Comparison of ENCODE assay signal across 9 cellular contexts in the genomic region with DNA sequence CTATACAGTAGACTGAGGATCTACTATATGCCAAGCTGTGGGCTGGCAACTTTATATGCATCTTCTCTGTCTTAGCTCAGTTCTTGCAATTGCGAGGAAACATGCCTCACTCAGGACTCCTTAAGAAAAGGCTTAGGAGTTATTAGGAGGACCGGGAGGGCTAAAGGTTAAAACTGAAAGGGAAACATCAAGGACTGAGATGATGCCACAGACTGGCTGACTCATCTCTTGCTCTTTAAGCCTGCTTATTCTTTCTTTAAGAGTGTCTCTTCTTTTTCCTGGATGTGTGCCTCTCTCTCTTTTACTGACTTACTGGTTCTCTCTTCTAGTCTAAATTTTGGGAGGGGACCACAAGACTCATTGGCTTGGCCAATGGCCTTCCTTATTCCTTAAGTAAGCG. TPM values are rescaled to one million over a fixed set of nuclear protein-coding genes. Genes with fewer than 3 reads are reported as not detected.
DNase-seq lines count a peak whose midpoint lies in the region; ATAC-seq and TF ChIP-seq lines count a peak whose summit lies in the region.
"Had no signal": no experiment of that assay in that cellular context is flagged by ENCODE, and none has a peak within 500 bp of the region (broad histone marks: within the 10 kb centered on the region; RNA-seq: fewer than 3 reads in every experiment).

No MANE protein-coding gene starts in this region.

- H3F3A ChIP-seq in MM.1S (ENCODE audit: insufficient read depth, low read length), result peaks cover 3% of the 10 kb centered on the region; the same call in 1 of the 2 replicates

- H3K4me3 ChIP-seq in MM.1S (ENCODE audit: low read length), result no peak overlapping the region
- H3K4me3 ChIP-seq in breast epithelium, result no peak overlapping the region
- no peak overlapping the region for H3K4me3 ChIP-seq in upper lobe of right lung

- H4K20me1 ChIP-seq in MM.1S (ENCODE audit: insufficient read depth, low read length), result no peaks in the 10 kb centered on the region

- TF ChIP-seq CTCF in MM.1S (IDR thresholded peaks at IDR 0.05; ENCODE audit: low read length) (no peak), breast epithelium (IDR thresholded peaks at IDR 0.05) (no peak), omental fat pad (IDR thresholded peaks at IDR 0.05) (no peak), GM10266 (IDR thresholded peaks at IDR 0.05; ENCODE audit: control insufficient read depth, insufficient read depth, low read depth, missing control alignments) (no peak), upper lobe of right lung (IDR thresholded peaks at IDR 0.05) (no peak)

- peak; percentile 81 for DNase-seq in EL
- peak; percentile 25 for DNase-seq in MM.1S
- DNase-seq in breast epithelium (ENCODE audit: low spot score in 2 of 2), result no peak
- no peak for DNase-seq in omental fat pad (ENCODE audit: low spot score)
- no peak for DNase-seq in GM10266 (ENCODE audit: extremely low spot score)
- no peak for DNase-seq in SHP77 (lab: John Stamatoyannopoulos, UW)
- DNase-seq in upper lobe of right lung, result no peak
- DNase-seq: amygdala had no signal

- H3K4me1 ChIP-seq in MM.1S (ENCODE audit: low read length), result peaks cover 22% of the 10 kb centered on the region
- H3K4me1 ChIP-seq in breast epithelium, result peaks cover 5 to 23% of the 10 kb centered on the region in 2 donors
- peaks cover 34% of the 10 kb centered on the region for H3K4me1 ChIP-seq in upper lobe of right lung

- H3K36me3 ChIP-seq in MM.1S (replicated peaks; ENCODE audit: insufficient read depth, low read length), result no peaks in the 10 kb centered on the region
- H3K36me3 ChIP-seq in breast epithelium, result no peaks in the 10 kb centered on the region
- no peaks in the 10 kb centered on the region for H3K36me3 ChIP-seq in upper lobe of right lung

- no peak overlapping the region for H3K9ac ChIP-seq in MM.1S (ENCODE audit: low read length)

- H3K9me3 ChIP-seq in MM.1S (replicated peaks; ENCODE audit: insufficient read depth, low read length) (no peaks in the 10 kb centered on the region), breast epithelium (no peaks in the 10 kb centered on the region), upper lobe of right lung (no peaks in the 10 kb centered on the region)

- H3K9me2 ChIP-seq in MM.1S (replicated peaks; ENCODE audit: insufficient read depth, low read length), result no peaks in the 10 kb centered on the region

- H3K79me2 ChIP-seq in MM.1S (ENCODE audit: low read length), result no peaks in the 10 kb centered on the region

- ATAC-seq in omental fat pad (ENCODE audit: low FRiP score) (peak; percentile 41), GM18520 (IDR thresholded peaks at IDR 0.05; ENCODE audit: unreplicated experiment) (no peak), upper lobe of right lung (no peak)

- H3K27me3 ChIP-seq in MM.1S (replicated peaks; ENCODE audit: insufficient read depth, low read length), result no peaks in the 10 kb centered on the region
- no peaks in the 10 kb centered on the region for H3K27me3 ChIP-seq in breast epithelium
- no peaks in the 10 kb centered on the region for H3K27me3 ChIP-seq in upper lobe of right lung

- peak overlapping the region; percentile 46 for H2AFZ ChIP-seq in MM.1S (ENCODE audit: low read length)

- TF ChIP-seq POLR2A in breast epithelium (IDR thresholded peaks at IDR 0.05), result no peak

- H3K4me2 ChIP-seq in MM.1S (ENCODE audit: low read depth, low read length), result peak overlapping the region; percentile 44; the same call in 1 of the 2 replicates

- intact Hi-C loops in breast epithelium (cut with DNase I; ENCODE audit: low total_unique reads) (no loop called here), upper lobe of right lung (cut with DNase I) (no loop called here)

- peak overlapping the region; percentile 24; the same call in 1 of the 2 replicates for H3K27ac ChIP-seq in MM.1S (ENCODE audit: low read length)
- H3K27ac ChIP-seq in breast epithelium, result peak overlapping the region; percentile 6 to 30
- no peak overlapping the region for H3K27ac ChIP-seq in upper lobe of right lung

RNA-seq across cellular contexts. Expression of a gene that starts 7.0 kb away (rescaled TPM):
- total RNA-seq in breast epithelium (100 to 1,000 TPM in 2 of 3 donors, 10 to 100 TPM in 1; 29.4 to 337 (median 121) TPM), omental fat pad (100 to 1,000 TPM in 2 of 4 donors, 10 to 100 TPM in 2; 31.4 to 279 (median 103) TPM), upper lobe of right lung (345 TPM)

RNA-seq across cellular contexts. Expression of a gene that starts 7.7 kb away (rescaled TPM):
- total RNA-seq in breast epithelium (10 to 100 TPM; 30.8 to 56.3 (median 47.3) TPM), omental fat pad (10 to 100 TPM; 26.6 to 55.0 (median 51.3) TPM), upper lobe of right lung (46.5 TPM)

RNA-seq across cellular contexts. Expression of a gene that starts 22.9 kb away (rescaled TPM):
- 1 to 10 TPM in 1 of 3 donors, not detected in 2; 1.3 TPM for total RNA-seq in breast epithelium
- under 1 TPM in 1 of 4 donors, not detected in 3; 0.47 TPM for total RNA-seq in omental fat pad
- total RNA-seq in upper lobe of right lung, result not detected

RNA-seq across cellular contexts. Expression of a gene that starts 47.1 kb away (rescaled TPM):
- total RNA-seq in breast epithelium, result 1 to 10 TPM in 1 of 3 donors, under 1 TPM in 1, not detected in 1; 0.33 to 1.6 TPM
- under 1 TPM in 2 of 4 donors, not detected in 2; 0.19 to 0.24 TPM for total RNA-seq in omental fat pad
- total RNA-seq in upper lobe of right lung, result 0.29 TPM

RNA-seq across cellular contexts. Expression of a gene that starts 48.6 kb away (rescaled TPM):
- not detected for total RNA-seq in breast epithelium
- total RNA-seq in omental fat pad, result not detected
- total RNA-seq in upper lobe of right lung, result not detected

Comparison
In these comparisons a context has a peak if more than half of its experiments do, and no peak if none do; other contexts are left out.
1. DNase-seq: peak in EL (single experiment) and MM.1S (single experiment); none in breast epithelium (0 of 2), omental fat pad (single experiment), GM10266 (single experiment), SHP77 (0 of 2) and upper lobe of right lung (single experiment).